5 cellular contexts compared by ENCODE assay signal in genomic region chr11:94912806-94913205, GRCh38.
"Had no signal": no experiment of that assay in that cellular context is flagged by ENCODE, and none has a peak within 500 bp of the region (broad histone marks: within the 10 kb centered on the region; RNA-seq: fewer than 3 reads in every experiment).

No MANE protein-coding gene starts in this region.

- H3K36me3 Mint-ChIP-seq: IgD-negative memory B cell had no signal

- H3K9me3 Mint-ChIP-seq: IgD-negative memory B cell had no signal

- H3K4me1 Mint-ChIP-seq: IgD-negative memory B cell had no signal

- H3K27me3 Mint-ChIP-seq: IgD-negative memory B cell had no signal

- H3K27ac ChIP-seq: HL-60 had no signal

- H3K4me3 Mint-ChIP-seq: IgD-negative memory B cell had no signal

- ATAC-seq: HepG2, K562 had no signal

- DNase-seq: IMR-90 had no signal

- H3K4me3 ChIP-seq: K562 had no signal
